Comparison of ENCODE assay signal across 1 cellular context in genomic region chr2:175111200-175111657, GRCh38.
TF ChIP-seq lines count a peak whose summit lies in the region.

No MANE protein-coding gene starts in this region.

TF ChIP-seq in SK-N-SH treated with all-trans-retinoic acid at 6 μM for 48 hours, 23 proteins besides CTCF, POLR2A, EP300 and RAD21 (continued from another document):
- TF ChIP-seq CSRNP3 (CRISPR knock-in tag; IDR thresholded peaks at IDR 0.05) (no peak), PPARA (CRISPR knock-in tag; IDR thresholded peaks at IDR 0.05; ENCODE audit: borderline replicate concordance) (no peak), SNAI2 (CRISPR knock-in tag; IDR thresholded peaks at IDR 0.05) (no peak), CREB5 (CRISPR knock-in tag; IDR thresholded peaks at IDR 0.05; ENCODE audit: low read depth) (no peak), ZFP30 (CRISPR knock-in tag; IDR thresholded peaks at IDR 0.05) (no peak), CSDC2 (CRISPR knock-in tag; IDR thresholded peaks at IDR 0.05) (no peak), OSR1 (CRISPR knock-in tag; IDR thresholded peaks at IDR 0.05) (no peak), PATZ1 (CRISPR knock-in tag; IDR thresholded peaks at IDR 0.05; ENCODE audit: borderline replicate concordance) (no peak), ISL1 (CRISPR knock-in tag; IDR thresholded peaks at IDR 0.05) (no peak), TCF4 (CRISPR knock-in tag; IDR thresholded peaks at IDR 0.05; ENCODE audit: borderline replicate concordance) (no peak), TSHZ2 (CRISPR knock-in tag; IDR thresholded peaks at IDR 0.05) (no peak), ZNF565 (CRISPR knock-in tag; conservative IDR thresholded peaks at IDR 0.05; ENCODE audit: low read depth) (no peak), ZNF8 (CRISPR knock-in tag; IDR thresholded peaks at IDR 0.05) (no peak), ZC3H10 (CRISPR knock-in tag; IDR thresholded peaks at IDR 0.05) (no peak), ZNF70 (CRISPR knock-in tag; IDR thresholded peaks at IDR 0.05) (no peak)
